ENCODE assay signal across 9 cellular contexts in genomic region chr10:91745086-91745831, GRCh38. TPM values are rescaled to one million over a fixed set of nuclear protein-coding genes. Genes with fewer than 3 reads are reported as not detected.
DNase-seq lines count a peak whose midpoint lies in the region; ATAC-seq and TF ChIP-seq lines count a peak whose summit lies in the region.
"Had no signal": no experiment of that assay in that cellular context is flagged by ENCODE, and none has a peak within 500 bp of the region (broad histone marks: within the 10 kb centered on the region; RNA-seq: fewer than 3 reads in every experiment).

No MANE protein-coding gene starts in this region.

- peaks cover 3 to 14% (median 4%) of the 10 kb centered on the region in 3 experiments; a peak in 6 of 7 replicates for H3K36me3 Mint-ChIP-seq in H9 (ENCODE audit: insufficient read depth in 1 of 3, low read depth in 3 of 3)

- peaks cover 5% of the 10 kb centered on the region in 2 experiments; a peak in 3 of 4 replicates for H3K4me1 Mint-ChIP-seq in H9

- no peaks in the 10 kb centered on the region for H3K9me3 ChIP-seq in H9 (ENCODE audit: control insufficient read depth, low read depth, low read length)

- H3K4me3 Mint-ChIP-seq in H9: peak overlapping the region in 1 of 2 experiments; percentile 14; a peak in 2 of 5 replicates

- H2BK12ac ChIP-seq in H9 (ENCODE audit: insufficient read length, low read depth, low read length): no peak overlapping the region

- no peak overlapping the region for H2BK20ac ChIP-seq in H9 (ENCODE audit: low read depth, low read length, poor library complexity, severe bottlenecking)

- no peak overlapping the region for H2AFZ ChIP-seq in H9 (ENCODE audit: low read length)

- H3K27ac Mint-ChIP-seq in H9: no peak overlapping the region

- no peak overlapping the region for H2AK5ac ChIP-seq in H9 (ENCODE audit: insufficient read length, low read length)

- H3K79me2 ChIP-seq in H9 (ENCODE audit: insufficient read depth, low read length): no peaks in the 10 kb centered on the region

- no peaks in the 10 kb centered on the region for H3K27me3 ChIP-seq in H9 (ENCODE audit: insufficient read depth, low read length)

- H3K4me3 ChIP-seq in retinal pigment epithelial cell (ENCODE audit: low read length) (no peak overlapping the region), coronary artery (no peak overlapping the region)

- H3K9me3 Mint-ChIP-seq in H9: peaks cover 7 to 12% of the 10 kb centered on the region in 2 experiments; a peak in 4 of 5 replicates

- no peak overlapping the region for H3K9ac ChIP-seq in H9 (ENCODE audit: extremely low read depth, insufficient read length, low read length)

- ATAC-seq in Right ventricle myocardium superior (ENCODE audit: poor library complexity) (peak; percentile 62), HG02981 (IDR thresholded peaks at IDR 0.05; ENCODE audit: unreplicated experiment) (no peak)

- no peaks in the 10 kb centered on the region for H4K20me1 ChIP-seq in H9 (ENCODE audit: control insufficient read depth, insufficient read depth, insufficient read length)

- no peak overlapping the region for H3T11ph ChIP-seq in H9 (ENCODE audit: low read length)

- TF ChIP-seq CTCF in H9 (conservative IDR thresholded peaks at IDR 0.05) (peak; percentile 77), retinal pigment epithelial cell (conservative IDR thresholded peaks at IDR 0.05; ENCODE audit: low read depth, low read length) (peak; percentile 51), coronary artery (IDR thresholded peaks at IDR 0.05) (no peak)

- H3K79me1 ChIP-seq in H9 (ENCODE audit: insufficient read depth, low read depth, low read length, poor library complexity, severe bottlenecking): no peaks in the 10 kb centered on the region

- H3K4me2 ChIP-seq in H9 (ENCODE audit: insufficient read depth, insufficient read length, low read length): no peak overlapping the region

- H3K23ac ChIP-seq in H9 (ENCODE audit: insufficient read length, low read depth, low read length): no peak overlapping the region

- WGBS in H9 (ENCODE audit: extremely low coverage, insufficient read length, low lambda C conversion rate): no CpG with 5 or more reads among the region's 15 CpGs

- H3K27me3 Mint-ChIP-seq in H9 (ENCODE audit: low read depth): peaks cover 16% of the 10 kb centered on the region

- H3K14ac ChIP-seq in H9 (ENCODE audit: insufficient read depth, low read length): no peak overlapping the region

- DNase-seq in H9 (peak; percentile 86), RKO (ENCODE audit: low spot score) (peak; percentile 7), Right ventricle myocardium superior (no peak), retinal pigment epithelial cell (ENCODE audit: low read depth) (no peak), caudate nucleus (lab: John Stamatoyannopoulos, UW) (no peak), coronary artery (ENCODE audit: low spot score) (no peak)
- no peak for DNase-seq in activated CD4-positive, alpha-beta T cell treated with anti-CD3 and anti-CD28 coated beads for 48 hours
- DNase-seq: activated T-cell treated with anti-CD3 and anti-CD28 coated beads for 4 hours had no signal

- no peak overlapping the region for H3K27ac ChIP-seq in H9 (ENCODE audit: insufficient read length, low read depth, low read length)
- no peak overlapping the region for H3K27ac ChIP-seq in caudate nucleus (ENCODE audit: low read depth, low read length)
- no peak overlapping the region for H3K27ac ChIP-seq in coronary artery

- H4K8ac ChIP-seq in H9 (replicated peaks; ENCODE audit: insufficient read length, low read depth, low read length): no peak overlapping the region

- H3K23me2 ChIP-seq in H9 (ENCODE audit: insufficient read length, low read depth, low read length, poor library complexity, severe bottlenecking): no peaks in the 10 kb centered on the region

- no peaks in the 10 kb centered on the region; the same call in 1 of the 2 replicates for H3K4me1 ChIP-seq in H9 (ENCODE audit: insufficient read depth, low read length)

- no peak overlapping the region for H2BK120ac ChIP-seq in H9 (ENCODE audit: low read depth, low read length, poor library complexity, severe bottlenecking)

- H3K18ac ChIP-seq in H9 (ENCODE audit: insufficient read length, low read depth, low read length): no peak overlapping the region

- no peak overlapping the region for H3K4ac ChIP-seq in H9 (ENCODE audit: low read depth, low read length)

- no peak overlapping the region for H4K91ac ChIP-seq in H9 (ENCODE audit: insufficient read length, low read depth, low read length)

- H2BK5ac ChIP-seq in H9 (ENCODE audit: insufficient read length, low read length): no peak overlapping the region

- H3K56ac ChIP-seq in H9 (ENCODE audit: insufficient read length, low read depth, low read length): no peak overlapping the region

- H4K5ac ChIP-seq in H9 (ENCODE audit: insufficient read length, low read depth, low read length): no peak overlapping the region

- no peak overlapping the region for H2BK15ac ChIP-seq in H9 (ENCODE audit: low read depth, low read length)

- intact Hi-C loops in Right ventricle myocardium superior (cut with DNase I): no loop called here

RNA-seq across cellular contexts. Expression of gene TNKS2, which starts 53.0 kb away (rescaled TPM):
- 58.0 and 58.9 TPM in 2 replicates for total RNA-seq in H9 (2021)
- 12.2 TPM for total RNA-seq in Right ventricle myocardium superior

Comparison
In these comparisons a context has a peak if more than half of its experiments do, and no peak if none do; other contexts are left out.
1. DNase-seq: peak in H9 (single experiment) and RKO (single experiment); none in Right ventricle myocardium superior (single experiment), retinal pigment epithelial cell (single experiment), caudate nucleus (0 of 61), activated CD4-positive, alpha-beta T cell treated with anti-CD3 and anti-CD28 coated beads for 48 hours (single experiment) and coronary artery (single experiment).